In the genomic region with DNA sequence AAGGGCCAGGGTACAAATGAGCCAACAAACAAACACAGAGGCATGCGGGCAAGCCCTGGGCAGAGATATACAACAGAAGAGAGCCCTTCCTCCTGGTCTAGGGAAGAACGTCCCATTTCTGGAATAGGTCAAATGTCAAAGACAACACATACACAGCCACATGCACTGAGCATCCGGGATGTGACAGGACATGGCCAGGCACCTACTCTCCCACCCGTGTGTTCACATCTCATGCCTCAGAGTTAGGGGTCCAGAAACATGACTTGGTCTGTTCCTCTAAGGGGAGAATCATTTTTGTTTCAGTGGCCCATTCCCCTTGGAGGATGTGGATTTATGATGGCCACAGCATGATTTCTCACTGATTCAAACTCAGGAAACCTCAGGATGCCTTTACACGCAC, we compare ENCODE assay signal across 15 cellular contexts. TPM values are rescaled to one million over a fixed set of nuclear protein-coding genes. Genes with fewer than 3 reads are reported as not detected.
DNase-seq lines count a peak whose midpoint lies in the region; ATAC-seq and TF ChIP-seq lines count a peak whose summit lies in the region.
"Had no signal": no experiment of that assay in that cellular context is flagged by ENCODE, and none has a peak within 500 bp of the region (broad histone marks: within the 10 kb centered on the region; RNA-seq: fewer than 3 reads in every experiment).

No MANE protein-coding gene starts in this region.

- intact Hi-C loops in natural killer cell (cut with micrococcal nuclease) (no loop called here), vagina (cut with DNase I) (no loop called here)
- intact Hi-C loops in activated T-helper 1 cell treated with anti-CD3 and anti-CD28 coated beads, Interleukin-12 subunit alpha, Interleukin-12 subunit beta, Interleukin-2, Interleukin-4 antibody, amounts not matched to agents 30 ng/mL and 10 ng/mL and 1 ng/mL, durations not matched to agents 14 hours and 24 hours and 36 hours (cut with micrococcal nuclease): no loop called here

- H3K36me3 Mint-ChIP-seq in natural killer cell treated with Interleukin-12 subunit alpha and Interleukin-12 subunit beta and Interleukin-15 and Interleukin-18, amount 100 ng/mL, for 72 hours: peaks cover 16% of the 10 kb centered on the region
- no peaks in the 10 kb centered on the region for H3K36me3 Mint-ChIP-seq in natural killer cell
- peaks cover 21% of the 10 kb centered on the region for H3K36me3 Mint-ChIP-seq in activated T-helper 1 cell treated with anti-CD3 and anti-CD28 coated beads, Interleukin-12 subunit alpha, Interleukin-12 subunit beta, Interleukin-2, Interleukin-4 antibody, amounts not matched to agents 30 ng/mL and 10 ng/mL and 1 ng/mL, durations not matched to agents 14 hours and 24 hours and 36 hours (ENCODE audit: low read depth)

- H3K4me3 Mint-ChIP-seq in natural killer cell treated with Interleukin-12 subunit alpha and Interleukin-12 subunit beta and Interleukin-15 and Interleukin-18, amount 100 ng/mL, for 72 hours: peak overlapping the region; percentile 85
- H3K4me3 Mint-ChIP-seq in natural killer cell: no peak overlapping the region
- peak overlapping the region; percentile 76 for H3K4me3 Mint-ChIP-seq in activated T-helper 1 cell treated with anti-CD3 and anti-CD28 coated beads, Interleukin-12 subunit alpha, Interleukin-12 subunit beta, Interleukin-2, Interleukin-4 antibody, amounts not matched to agents 30 ng/mL and 10 ng/mL and 1 ng/mL, durations not matched to agents 14 hours and 24 hours and 36 hours

- H3K4me3 ChIP-seq in muscle layer of duodenum (ENCODE audit: low read depth in 1 of 2, low read length in 2 of 2): peak overlapping the region in 1 of 2 donors; percentile 72
- no peak overlapping the region for H3K4me3 ChIP-seq in vagina

- H3K9me3 Mint-ChIP-seq in natural killer cell treated with Interleukin-12 subunit alpha and Interleukin-12 subunit beta and Interleukin-15 and Interleukin-18, amount 100 ng/mL, for 72 hours: peaks cover 4% of the 10 kb centered on the region
- peaks cover 2% of the 10 kb centered on the region in 2 donors for H3K9me3 Mint-ChIP-seq in natural killer cell
- H3K9me3 Mint-ChIP-seq in activated T-helper 1 cell treated with anti-CD3 and anti-CD28 coated beads, Interleukin-12 subunit alpha, Interleukin-12 subunit beta, Interleukin-2, Interleukin-4 antibody, amounts not matched to agents 30 ng/mL and 10 ng/mL and 1 ng/mL, durations not matched to agents 14 hours and 24 hours and 36 hours: peaks cover 7% of the 10 kb centered on the region

- H3K27me3 Mint-ChIP-seq in natural killer cell treated with Interleukin-12 subunit alpha and Interleukin-12 subunit beta and Interleukin-15 and Interleukin-18, amount 100 ng/mL, for 72 hours: peaks cover 6 to 18% of the 10 kb centered on the region in 2 donors
- peaks cover 8 to 12% of the 10 kb centered on the region in 2 donors for H3K27me3 Mint-ChIP-seq in natural killer cell (ENCODE audit: low read depth in 2 of 2)
- H3K27me3 Mint-ChIP-seq in activated T-helper 1 cell treated with anti-CD3 and anti-CD28 coated beads, Interleukin-12 subunit alpha, Interleukin-12 subunit beta, Interleukin-2, Interleukin-4 antibody, amounts not matched to agents 30 ng/mL and 10 ng/mL and 1 ng/mL, durations not matched to agents 14 hours and 24 hours and 36 hours (ENCODE audit: insufficient read depth): peaks cover 2% of the 10 kb centered on the region

- H3K4me1 Mint-ChIP-seq in natural killer cell treated with Interleukin-12 subunit alpha and Interleukin-12 subunit beta and Interleukin-15 and Interleukin-18, amount 100 ng/mL, for 72 hours (ENCODE audit: low read depth in 2 of 2): peaks cover 34 to 43% of the 10 kb centered on the region in 2 donors
- H3K4me1 Mint-ChIP-seq in natural killer cell: peaks cover 29 to 31% of the 10 kb centered on the region in 2 donors
- peaks cover 93% of the 10 kb centered on the region for H3K4me1 Mint-ChIP-seq in activated T-helper 1 cell treated with anti-CD3 and anti-CD28 coated beads, Interleukin-12 subunit alpha, Interleukin-12 subunit beta, Interleukin-2, Interleukin-4 antibody, amounts not matched to agents 30 ng/mL and 10 ng/mL and 1 ng/mL, durations not matched to agents 14 hours and 24 hours and 36 hours (ENCODE audit: low read depth)

- H3K9me3 ChIP-seq in muscle layer of duodenum (ENCODE audit: control insufficient read depth in 1 of 2, low read length in 2 of 2) (no peaks in the 10 kb centered on the region), vagina (no peaks in the 10 kb centered on the region)

- peak overlapping the region; percentile 90 for H3K27ac ChIP-seq in muscle layer of duodenum (ENCODE audit: low read length)
- peak overlapping the region; percentile 69 for H3K27ac ChIP-seq in vagina
- H3K27ac ChIP-seq: WERI-Rb-1 had no signal

- H3K27ac Mint-ChIP-seq in natural killer cell treated with Interleukin-12 subunit alpha and Interleukin-12 subunit beta and Interleukin-15 and Interleukin-18, amount 100 ng/mL, for 72 hours: peak overlapping the region; percentile 78 to 94
- peak overlapping the region in 1 of 2 donors; percentile 22 for H3K27ac Mint-ChIP-seq in natural killer cell
- H3K27ac Mint-ChIP-seq in activated T-helper 1 cell treated with anti-CD3 and anti-CD28 coated beads, Interleukin-12 subunit alpha, Interleukin-12 subunit beta, Interleukin-2, Interleukin-4 antibody, amounts not matched to agents 30 ng/mL and 10 ng/mL and 1 ng/mL, durations not matched to agents 14 hours and 24 hours and 36 hours: peak overlapping the region; percentile 99

- no peak for TF ChIP-seq POLR2A in vagina (IDR thresholded peaks at IDR 0.05)

- H3K27me3 ChIP-seq in muscle layer of duodenum (ENCODE audit: low read depth, low read length) (no peaks in the 10 kb centered on the region), vagina (no peaks in the 10 kb centered on the region)

- H3K36me3 ChIP-seq in muscle layer of duodenum (ENCODE audit: control insufficient read depth in 1 of 2, insufficient read depth in 2 of 2, low read length in 2 of 2): no peaks in the 10 kb centered on the region
- H3K36me3 ChIP-seq in vagina: no peaks in the 10 kb centered on the region
- H3K36me3 ChIP-seq: WERI-Rb-1 had no signal

- peaks cover 0 to 17% of the 10 kb centered on the region in 2 donors for H3K4me1 ChIP-seq in muscle layer of duodenum (ENCODE audit: control insufficient read depth in 1 of 2, insufficient read depth in 2 of 2, low read length in 2 of 2)
- H3K4me1 ChIP-seq in vagina: peaks cover 11% of the 10 kb centered on the region

- no peak for ATAC-seq in natural killer cell treated with Interleukin-12 subunit alpha and Interleukin-12 subunit beta and Interleukin-15 and Interleukin-18, amount 100 ng/mL, for 72 hours
- no peak for ATAC-seq in natural killer cell
- ATAC-seq in GM21381 (IDR thresholded peaks at IDR 0.05; ENCODE audit: unreplicated experiment): no peak
- no peak for ATAC-seq in GM21717 (IDR thresholded peaks at IDR 0.05; ENCODE audit: unreplicated experiment)

- DNase-seq in natural killer cell treated with Interleukin-12 subunit alpha and Interleukin-12 subunit beta and Interleukin-15 and Interleukin-18, amount 100 ng/mL, for 72 hours (ENCODE audit: low spot score): no peak
- no peak for DNase-seq in natural killer cell
- no peak for DNase-seq in activated T-helper 1 cell treated with anti-CD3 and anti-CD28 coated beads, Interleukin-12 subunit alpha, Interleukin-12 subunit beta, Interleukin-2, Interleukin-4 antibody, amounts not matched to agents 30 ng/mL and 10 ng/mL and 1 ng/mL, durations not matched to agents 14 hours and 24 hours and 36 hours (ENCODE audit: low spot score)
- DNase-seq in vagina (ENCODE audit: extremely low spot score in 2 of 2): no peak
- no peak for DNase-seq in activated CD4-positive, CD25-positive, alpha-beta regulatory T cell treated with anti-CD3 and anti-CD28 coated beads, Interleukin-2, amount 50 U/mL, for 72 hours
- DNase-seq: GF-D8; NCI-H2081; stimulated activated naive CD4-positive, alpha-beta T cell treated with Interleukin-2 at 50 U/mL for 16 hours; WERI-Rb-1 had no signal

- no peak for TF ChIP-seq CTCF in natural killer cell (IDR thresholded peaks at IDR 0.05)
- TF ChIP-seq CTCF in vagina (IDR thresholded peaks at IDR 0.05): no peak

RNA-seq across cellular contexts. Expression of a gene that starts 0.8 kb away (rescaled TPM):
- 10 to 100 TPM; 12.3 to 55.1 TPM for total RNA-seq in natural killer cell treated with Interleukin-12 subunit alpha and Interleukin-12 subunit beta and Interleukin-15 and Interleukin-18, amount 100 ng/mL, for 72 hours
- total RNA-seq in natural killer cell: 1 to 10 TPM; 3.7 to 7.2 (median 4.8) TPM
- 21.1 and 23.4 TPM in 2 replicates for total RNA-seq in activated T-helper 1 cell treated with anti-CD3 and anti-CD28 coated beads, Interleukin-12 subunit alpha, Interleukin-12 subunit beta, Interleukin-2, Interleukin-4 antibody, amounts not matched to agents 30 ng/mL and 10 ng/mL and 1 ng/mL, durations not matched to agents 14 hours and 24 hours and 36 hours
- total RNA-seq in vagina: 24.1 TPM
- total RNA-seq: pulmonary artery endothelial cell had no signal

RNA-seq across cellular contexts. Expression of a gene that starts 19.9 kb away (rescaled TPM):
- not detected for total RNA-seq in natural killer cell treated with Interleukin-12 subunit alpha and Interleukin-12 subunit beta and Interleukin-15 and Interleukin-18, amount 100 ng/mL, for 72 hours
- total RNA-seq in natural killer cell (not detected), vagina (not detected)
- total RNA-seq in activated T-helper 1 cell treated with anti-CD3 and anti-CD28 coated beads, Interleukin-12 subunit alpha, Interleukin-12 subunit beta, Interleukin-2, Interleukin-4 antibody, amounts not matched to agents 30 ng/mL and 10 ng/mL and 1 ng/mL, durations not matched to agents 14 hours and 24 hours and 36 hours: 0.13 TPM in 1 of 2 replicates, not detected in the other
- total RNA-seq: LHCN-M2, pulmonary artery endothelial cell, SK-MEL-5 had no signal

RNA-seq across cellular contexts. Expression of a gene that starts 49.0 kb away (rescaled TPM):
- under 1 TPM; 0.14 to 0.22 TPM for total RNA-seq in natural killer cell treated with Interleukin-12 subunit alpha and Interleukin-12 subunit beta and Interleukin-15 and Interleukin-18, amount 100 ng/mL, for 72 hours
- total RNA-seq in natural killer cell (under 1 TPM in 2 of 3 donors, not detected in 1; 0.09 to 0.13 TPM), vagina (1.7 TPM)
- total RNA-seq in activated T-helper 1 cell treated with anti-CD3 and anti-CD28 coated beads, Interleukin-12 subunit alpha, Interleukin-12 subunit beta, Interleukin-2, Interleukin-4 antibody, amounts not matched to agents 30 ng/mL and 10 ng/mL and 1 ng/mL, durations not matched to agents 14 hours and 24 hours and 36 hours: 1.5 TPM in 2 replicates

RNA-seq across cellular contexts. Expression of a gene that starts 50.0 kb away (rescaled TPM):
- total RNA-seq in natural killer cell treated with Interleukin-12 subunit alpha and Interleukin-12 subunit beta and Interleukin-15 and Interleukin-18, amount 100 ng/mL, for 72 hours: not detected
- total RNA-seq in natural killer cell: not detected
- not detected in 2 replicates for total RNA-seq in activated T-helper 1 cell treated with anti-CD3 and anti-CD28 coated beads, Interleukin-12 subunit alpha, Interleukin-12 subunit beta, Interleukin-2, Interleukin-4 antibody, amounts not matched to agents 30 ng/mL and 10 ng/mL and 1 ng/mL, durations not matched to agents 14 hours and 24 hours and 36 hours
- not detected for total RNA-seq in vagina
- total RNA-seq: LHCN-M2, pulmonary artery endothelial cell, SK-MEL-5 had no signal
